29 cellular contexts compared by ENCODE assay signal in genomic region chr12:63029676-63030075, GRCh38.
"Had no signal": no experiment of that assay in that cellular context is flagged by ENCODE, and none has a peak within 500 bp of the region (broad histone marks: within the 10 kb centered on the region; RNA-seq: fewer than 3 reads in every experiment).

No MANE protein-coding gene starts in this region.

- H3K36me3 ChIP-seq: adrenal gland, ascending aorta, brain microvascular endothelial cell, breast epithelium, cardiac muscle cell had no signal

- H3K4me1 ChIP-seq: adrenal gland, ascending aorta, body of pancreas, breast epithelium had no signal

- DNase-seq: activated effector memory CD4-positive, alpha-beta T cell treated with anti-CD3 and anti-CD28 coated beads, Interleukin-2, amount 50 U/mL, for 16 hours; activated effector memory CD4-positive, alpha-beta T cell treated with Interleukin-2 at 50 U/mL for 16 hours; activated gamma-delta T cell; activated gamma-delta T cell treated with Interleukin-2 at 50 U/mL for 16 hours; activated naive CD4-positive, alpha-beta T cell; activated naive CD4-positive, alpha-beta T cell treated with anti-CD3 and anti-CD28 coated beads for 36 hours; activated naive CD4-positive, alpha-beta T cell treated with anti-CD3 and anti-CD28 coated beads, Interleukin-2, amount 10 ng/mL, durations not matched to agents 7 days and 5 days; activated naive CD4-positive, alpha-beta T cell treated with anti-CD3 and anti-CD28 coated beads, Interleukin-2, amount 50 U/mL, for 16 hours; activated naive CD4-positive, alpha-beta T cell treated with Interleukin-2 at 50 U/mL for 16 hours; activated naive CD8-positive, alpha-beta T cell treated with anti-CD3 and anti-CD28 coated beads for 36 hours; activated naive CD8-positive, alpha-beta T cell treated with anti-CD3 and anti-CD28 coated beads, Interleukin-2, amount 10 ng/mL, durations not matched to agents 7 days and 5 days; activated naive CD8-positive, alpha-beta T cell treated with anti-CD3 and anti-CD28 coated beads, Interleukin-2, amount 50 U/mL, for 24 hours; activated T-cell treated with anti-CD3 and anti-CD28 coated beads, Interleukin-2, amount 50 U/mL, for 24 hours; activated T-cell treated with anti-CD3 and anti-CD28 coated beads, Interleukin-2, amount 50 U/mL, for 4 hours; activated T-cell treated with anti-CD3 and anti-CD28 coated beads, Interleukin-2, amount 50 U/mL, for 48 hours; activated T-cell treated with anti-CD3 and anti-CD28 coated beads, Interleukin-2, amount 50 U/mL, for 72 hours; adrenal gland; amniotic stem cell; amygdala; anterior cingulate cortex; aorta; body of pancreas; brain microvascular endothelial cell; caudate nucleus; central memory CD4-positive, alpha-beta T cell; cerebellar nuclear complex had no signal

- H3K27ac ChIP-seq: adrenal gland, ascending aorta, body of pancreas, brain microvascular endothelial cell, breast epithelium, cardiac muscle cell had no signal

- H3K27me3 ChIP-seq: adrenal gland, ascending aorta, body of pancreas, brain microvascular endothelial cell, breast epithelium, cardiac muscle cell had no signal

- H3K9me3 ChIP-seq: adrenal gland, ascending aorta, body of pancreas, breast epithelium had no signal

- H3K4me3 ChIP-seq: adrenal gland, ascending aorta, body of pancreas, breast epithelium, cardiac muscle cell had no signal
